Comparison of ENCODE assay signal across 8 cellular contexts in the genomic region with DNA sequence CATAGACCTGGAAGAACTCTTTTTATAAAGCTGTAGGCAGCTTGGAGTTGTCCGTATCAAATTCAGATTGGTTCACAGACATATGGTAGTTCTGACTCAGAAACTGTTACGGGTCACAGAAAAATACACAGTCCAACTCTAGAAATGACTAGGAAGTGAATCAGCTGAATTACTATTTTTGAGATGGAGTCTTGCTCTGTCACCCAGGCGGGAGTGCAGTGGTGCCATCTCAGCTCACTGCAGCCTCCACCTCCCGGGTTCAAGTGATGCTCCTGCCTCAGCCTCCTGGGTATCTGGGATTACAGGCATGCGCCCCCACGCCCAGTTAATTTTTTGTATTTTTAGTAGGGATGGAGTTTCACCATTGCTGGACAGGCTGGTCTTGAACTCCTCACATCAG. TPM values are rescaled to one million over a fixed set of nuclear protein-coding genes. Genes with fewer than 3 reads are reported as not detected.
DNase-seq lines count a peak whose midpoint lies in the region; ATAC-seq and TF ChIP-seq lines count a peak whose summit lies in the region.
"Not testable (repeated sequence)": the region's sequence is repeated elsewhere in the genome, so short reads cannot be mapped to it uniquely, and the experiment has no call there.

No MANE protein-coding gene starts in this region.

- peak overlapping the region; percentile 24 for H3K4me3 Mint-ChIP-seq in activated T-cell treated with anti-CD3 and anti-CD28 coated beads, Interleukin-2, amount 50 U/mL, for 24 hours

- peak overlapping the region; percentile 93 for H3K27ac Mint-ChIP-seq in activated T-cell treated with anti-CD3 and anti-CD28 coated beads, Interleukin-2, amount 50 U/mL, for 24 hours

- peak overlapping the region; percentile 72 for H3K4me2 ChIP-seq in OCI-LY3 (ENCODE audit: low read length)

- ATAC-seq in GM18873 (IDR thresholded peaks at IDR 0.05; ENCODE audit: low FRiP score, unreplicated experiment) (peak; percentile 58), GM21786 (IDR thresholded peaks at IDR 0.05; ENCODE audit: unreplicated experiment) (peak; percentile 76), HG03108 (IDR thresholded peaks at IDR 0.05; ENCODE audit: unreplicated experiment) (peak; percentile 63), esophagus mucosa (peak; percentile 11)

- H3K79me2 ChIP-seq in OCI-LY3 (ENCODE audit: low read length) = not testable (repeated sequence)

- H3K27me3 ChIP-seq in OCI-LY3 (ENCODE audit: low read depth, low read length) = not testable (repeated sequence)

- peaks cover 35% of the 10 kb centered on the region for H3K9me3 Mint-ChIP-seq in activated T-cell treated with anti-CD3 and anti-CD28 coated beads, Interleukin-2, amount 50 U/mL, for 24 hours

- peaks cover 14% of the 10 kb centered on the region; the same call in 1 of the 2 replicates for H3K9me3 ChIP-seq in OCI-LY3 (ENCODE audit: insufficient read depth, low read length)

- H3K27ac ChIP-seq in OCI-LY3 (ENCODE audit: low read length) = not testable (repeated sequence)

- H2AFZ ChIP-seq in OCI-LY3 (ENCODE audit: low read depth, low read length) = not testable (repeated sequence)

- not testable (repeated sequence) for H3K27me3 Mint-ChIP-seq in activated T-cell treated with anti-CD3 and anti-CD28 coated beads, Interleukin-2, amount 50 U/mL, for 24 hours

- H3K36me3 ChIP-seq in OCI-LY3 (replicated peaks; ENCODE audit: low read depth, low read length) = not testable (repeated sequence)

- DNase-seq in EH (ENCODE audit: low read depth) = peak; percentile 86
- peak; percentile 44 for DNase-seq in activated T-cell treated with anti-CD3 and anti-CD28 coated beads, Interleukin-2, amount 50 U/mL, for 24 hours
- peak; percentile 15 for DNase-seq in stimulated activated CD4-positive, alpha-beta T cell treated with anti-CD3 and anti-CD28 coated beads, Interleukin-4, amount 100 ng/mL, for 24 hours

- peaks cover 23% of the 10 kb centered on the region for H3K4me1 Mint-ChIP-seq in activated T-cell treated with anti-CD3 and anti-CD28 coated beads, Interleukin-2, amount 50 U/mL, for 24 hours (ENCODE audit: low read depth)

- TF ChIP-seq CTCF in OCI-LY3 (IDR thresholded peaks at IDR 0.05; ENCODE audit: low read depth, low read length) = not testable (repeated sequence)

- H3K36me3 Mint-ChIP-seq in activated T-cell treated with anti-CD3 and anti-CD28 coated beads, Interleukin-2, amount 50 U/mL, for 24 hours (ENCODE audit: low read depth) = peaks cover 73% of the 10 kb centered on the region

- H3K4me3 ChIP-seq in OCI-LY3 (ENCODE audit: low read length) = peak overlapping the region; percentile 46

- H3K9ac ChIP-seq in OCI-LY3 (ENCODE audit: low read length) = not testable (repeated sequence)

- not testable (repeated sequence) for H4K20me1 ChIP-seq in OCI-LY3 (ENCODE audit: insufficient read depth, low read length)

- peaks cover 28% of the 10 kb centered on the region for H3K4me1 ChIP-seq in OCI-LY3 (ENCODE audit: low read length)

RNA-seq across cellular contexts. Expression of gene CREBL2, which starts 34.3 kb away (rescaled TPM):
- total RNA-seq in esophagus mucosa = 9.2 TPM

RNA-seq across cellular contexts. Expression of gene GPR19, which starts 50.0 kb away (rescaled TPM):
- 0.36 TPM for total RNA-seq in esophagus mucosa

Comparison
In these comparisons a context has a peak if more than half of its experiments do, and no peak if none do; other contexts are left out.
1. DNase-seq: peak in every context shown above with its lines; median percentile 86 in EH; 44 in activated T-cell treated with anti-CD3 and anti-CD28 coated beads, Interleukin-2, amount 50 U/mL, for 24 hours; 15 in stimulated activated CD4-positive, alpha-beta T cell treated with anti-CD3 and anti-CD28 coated beads, Interleukin-4, amount 100 ng/mL, for 24 hours.
2. ATAC-seq: peak in every context shown above with its lines; median percentile 76 in GM21786; 63 in HG03108; 58 in GM18873; 11 in esophagus mucosa.